In the genomic region with DNA sequence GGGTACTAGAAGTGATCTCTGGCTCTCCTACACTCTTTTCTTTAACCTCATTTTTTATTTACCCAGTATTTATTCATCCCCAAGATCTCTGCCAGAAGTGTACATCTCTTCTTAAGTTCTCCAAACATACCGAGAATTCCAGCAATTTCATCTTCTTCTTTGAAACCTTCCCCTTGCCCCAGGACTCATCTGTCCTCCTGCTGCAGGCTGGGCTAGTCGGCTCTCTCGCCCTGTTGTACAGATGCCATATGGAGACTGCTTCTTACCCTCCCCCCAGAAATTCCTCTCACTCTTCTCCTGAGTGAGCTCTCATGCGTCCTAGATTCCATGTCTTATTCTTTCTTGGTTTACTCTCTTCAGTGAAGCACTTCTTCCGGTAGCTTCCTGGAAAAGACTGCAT, we compare ENCODE assay signal across 1 cellular context.
TF ChIP-seq lines count a peak whose summit lies in the region.

No MANE protein-coding gene starts in this region.

TF ChIP-seq in K562, 482 proteins besides CTCF, POLR2A, EP300 and RAD21:
- TF ChIP-seq ZNF695 (CRISPR knock-in tag; IDR thresholded peaks at IDR 0.05) (no peak), RBM15 (IDR thresholded peaks at IDR 0.05; ENCODE audit: insufficient read depth, low read length) (no peak), BCL6 (CRISPR knock-in tag; IDR thresholded peaks at IDR 0.05) (no peak), HMG20A (CRISPR knock-in tag; conservative IDR thresholded peaks at IDR 0.05) (no peak), ZNF184 (CRISPR knock-in tag; IDR thresholded peaks at IDR 0.05) (no peak), ZNF140 (CRISPR knock-in tag; IDR thresholded peaks at IDR 0.05) (no peak), RFX5 (IDR thresholded peaks at IDR 0.05; ENCODE audit: low read depth, low read length) (no peak), ESRRA (IDR thresholded peaks at IDR 0.05; ENCODE audit: borderline replicate concordance, low read depth) (no peak), NFXL1 (CRISPR knock-in tag; IDR thresholded peaks at IDR 0.05) (no peak), STAG1 (CRISPR knock-in tag; IDR thresholded peaks at IDR 0.05; ENCODE audit: borderline replicate concordance) (no peak), FOS (IDR thresholded peaks at IDR 0.05; ENCODE audit: extremely low read depth, insufficient read length) (no peak), POLR2H (tag; IDR thresholded peaks at IDR 0.05; ENCODE audit: low read depth) (no peak), HCFC1 (IDR thresholded peaks at IDR 0.05; ENCODE audit: low read depth, low read length) (no peak), TAF7 (tag; IDR thresholded peaks at IDR 0.05) (no peak), POLR2G (IDR thresholded peaks at IDR 0.05; ENCODE audit: low read depth, low read length) (no peak), HNRNPLL (IDR thresholded peaks at IDR 0.05; ENCODE audit: low read depth, low read length, poor library complexity, severe bottlenecking) (no peak), XRCC4 (IDR thresholded peaks at IDR 0.05; ENCODE audit: extremely low read depth, insufficient read depth, insufficient read length) (no peak)
- TF ChIP-seq, protein P1, sequence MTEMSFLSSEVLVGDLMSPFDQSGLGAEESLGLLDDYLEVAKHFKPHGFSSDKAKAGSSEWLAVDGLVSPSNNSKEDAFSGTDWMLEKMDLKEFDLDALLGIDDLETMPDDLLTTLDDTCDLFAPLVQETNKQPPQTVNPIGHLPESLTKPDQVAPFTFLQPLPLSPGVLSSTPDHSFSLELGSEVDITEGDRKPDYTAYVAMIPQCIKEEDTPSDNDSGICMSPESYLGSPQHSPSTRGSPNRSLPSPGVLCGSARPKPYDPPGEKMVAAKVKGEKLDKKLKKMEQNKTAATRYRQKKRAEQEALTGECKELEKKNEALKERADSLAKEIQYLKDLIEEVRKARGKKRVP (CRISPR knock-in tag; IDR thresholded peaks at IDR 0.05), result no peak
- TF ChIP-seq, protein P2, sequence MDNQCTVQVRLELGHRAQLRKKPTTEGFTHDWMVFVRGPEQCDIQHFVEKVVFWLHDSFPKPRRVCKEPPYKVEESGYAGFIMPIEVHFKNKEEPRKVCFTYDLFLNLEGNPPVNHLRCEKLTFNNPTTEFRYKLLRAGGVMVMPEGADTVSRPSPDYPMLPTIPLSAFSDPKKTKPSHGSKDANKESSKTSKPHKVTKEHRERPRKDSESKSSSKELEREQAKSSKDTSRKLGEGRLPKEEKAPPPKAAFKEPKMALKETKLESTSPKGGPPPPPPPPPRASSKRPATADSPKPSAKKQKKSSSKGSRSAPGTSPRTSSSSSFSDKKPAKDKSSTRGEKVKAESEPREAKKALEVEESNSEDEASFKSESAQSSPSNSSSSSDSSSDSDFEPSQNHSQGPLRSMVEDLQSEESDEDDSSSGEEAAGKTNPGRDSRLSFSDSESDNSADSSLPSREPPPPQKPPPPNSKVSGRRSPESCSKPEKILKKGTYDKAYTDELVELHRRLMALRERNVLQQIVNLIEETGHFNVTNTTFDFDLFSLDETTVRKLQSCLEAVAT (IDR thresholded peaks at IDR 0.05), result no peak
- TF ChIP-seq, protein P3, sequence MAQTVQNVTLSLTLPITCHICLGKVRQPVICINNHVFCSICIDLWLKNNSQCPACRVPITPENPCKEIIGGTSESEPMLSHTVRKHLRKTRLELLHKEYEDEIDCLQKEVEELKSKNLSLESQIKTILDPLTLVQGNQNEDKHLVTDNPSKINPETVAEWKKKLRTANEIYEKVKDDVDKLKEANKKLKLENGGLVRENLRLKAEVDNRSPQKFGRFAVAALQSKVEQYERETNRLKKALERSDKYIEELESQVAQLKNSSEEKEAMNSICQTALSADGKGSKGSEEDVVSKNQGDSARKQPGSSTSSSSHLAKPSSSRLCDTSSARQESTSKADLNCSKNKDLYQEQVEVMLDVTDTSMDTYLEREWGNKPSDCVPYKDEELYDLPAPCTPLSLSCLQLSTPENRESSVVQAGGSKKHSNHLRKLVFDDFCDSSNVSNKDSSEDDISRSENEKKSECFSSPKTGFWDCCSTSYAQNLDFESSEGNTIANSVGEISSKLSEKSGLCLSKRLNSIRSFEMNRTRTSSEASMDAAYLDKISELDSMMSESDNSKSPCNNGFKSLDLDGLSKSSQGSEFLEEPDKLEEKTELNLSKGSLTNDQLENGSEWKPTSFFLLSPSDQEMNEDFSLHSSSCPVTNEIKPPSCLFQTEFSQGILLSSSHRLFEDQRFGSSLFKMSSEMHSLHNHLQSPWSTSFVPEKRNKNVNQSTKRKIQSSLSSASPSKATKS (CRISPR knock-in tag; IDR thresholded peaks at IDR 0.05), result no peak
